In the genomic region with DNA sequence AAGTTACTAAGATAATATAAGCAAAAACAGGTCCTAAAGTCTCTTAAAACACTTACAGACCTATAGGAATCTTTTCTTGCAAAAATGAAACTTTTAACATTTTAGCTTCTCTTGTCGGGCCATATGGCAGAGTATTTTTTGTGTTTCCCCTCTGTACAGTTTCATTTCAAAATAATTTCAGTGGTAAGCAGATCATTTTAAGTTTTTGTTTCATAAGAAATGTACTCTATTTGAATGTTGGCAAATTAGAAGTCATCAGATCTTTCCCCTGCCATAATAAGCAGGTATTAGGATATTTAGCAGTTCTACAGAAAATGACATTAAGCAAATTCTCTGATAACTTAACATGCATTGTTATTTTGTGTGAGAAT, we compare ENCODE assay signal across 7 cellular contexts. TPM values are rescaled to one million over a fixed set of nuclear protein-coding genes. Genes with fewer than 3 reads are reported as not detected.
DNase-seq lines count a peak whose midpoint lies in the region; ATAC-seq and FAIRE-seq lines count a peak whose summit lies in the region.

No MANE protein-coding gene starts in this region.

- H3K27ac Mint-ChIP-seq in activated T-helper 2 cell treated with anti-CD3 and anti-CD28 coated beads, Interferon-gamma antibody, Interleukin-2, Interleukin-4, amounts not matched to agents 10 μg/mL and 5 μg/mL and 100 μg/mL, durations not matched to agents 14 hours and 24 hours and 36 hours: peak overlapping the region; percentile 89

- no peak for DNase-seq in activated T-helper 2 cell treated with anti-CD3 and anti-CD28 coated beads, Interferon-gamma antibody, Interleukin-2, Interleukin-4, amounts not matched to agents 10 μg/mL and 5 μg/mL and 100 μg/mL, durations not matched to agents 14 hours and 24 hours and 36 hours (ENCODE audit: low spot score)
- no peak for DNase-seq in GM19239 (ENCODE audit: insufficient read length, low spot score)
- no peak for DNase-seq in NCI-H226
- no peak for DNase-seq in NCI-H2196 (lab: John Stamatoyannopoulos, UW; ENCODE audit: unreplicated experiment)

- H3K27ac ChIP-seq in skeletal muscle tissue (ENCODE audit: low read depth, low read length): peak overlapping the region; percentile 50

- no peaks in the 10 kb centered on the region for H3K36me3 ChIP-seq in skeletal muscle tissue (ENCODE audit: control insufficient read depth in 3 of 3, insufficient read depth in 3 of 3, low read length in 3 of 3)

- peaks cover 9% of the 10 kb centered on the region for H3K36me3 Mint-ChIP-seq in activated T-helper 2 cell treated with anti-CD3 and anti-CD28 coated beads, Interferon-gamma antibody, Interleukin-2, Interleukin-4, amounts not matched to agents 10 μg/mL and 5 μg/mL and 100 μg/mL, durations not matched to agents 14 hours and 24 hours and 36 hours (ENCODE audit: low read depth)

- no peak overlapping the region for H3K9ac ChIP-seq in skeletal muscle tissue (ENCODE audit: low read depth in 1 of 3, low read length in 3 of 3)

- H3K4me1 ChIP-seq in skeletal muscle tissue (ENCODE audit: control insufficient read depth in 3 of 3, insufficient read depth in 3 of 3, low read length in 3 of 3): peaks cover 0 to 6% (median 0%) of the 10 kb centered on the region in 3 donors

- no peaks in the 10 kb centered on the region for H3K27me3 ChIP-seq in skeletal muscle tissue (ENCODE audit: control insufficient read depth in 3 of 3, insufficient read depth in 3 of 3, low read length in 3 of 3)

- H3K9me3 ChIP-seq in skeletal muscle tissue (ENCODE audit: control insufficient read depth in 3 of 3, low read length in 3 of 3): no peaks in the 10 kb centered on the region

- peak overlapping the region; percentile 73 for H3K4me3 Mint-ChIP-seq in activated T-helper 2 cell treated with anti-CD3 and anti-CD28 coated beads, Interferon-gamma antibody, Interleukin-2, Interleukin-4, amounts not matched to agents 10 μg/mL and 5 μg/mL and 100 μg/mL, durations not matched to agents 14 hours and 24 hours and 36 hours (ENCODE audit: low read depth)

- H3K4me3 ChIP-seq in skeletal muscle tissue (ENCODE audit: low read length in 3 of 3): no peak overlapping the region

- no peak for FAIRE-seq in GM19239 (lab: Jason Lieb, UNC)

- ATAC-seq in GM19035 (IDR thresholded peaks at IDR 0.05; ENCODE audit: unreplicated experiment) (peak; percentile 44), HG02840 (IDR thresholded peaks at IDR 0.05; ENCODE audit: low FRiP score, unreplicated experiment) (peak; percentile 30)

- H3K9me3 Mint-ChIP-seq in activated T-helper 2 cell treated with anti-CD3 and anti-CD28 coated beads, Interferon-gamma antibody, Interleukin-2, Interleukin-4, amounts not matched to agents 10 μg/mL and 5 μg/mL and 100 μg/mL, durations not matched to agents 14 hours and 24 hours and 36 hours: no peaks in the 10 kb centered on the region

- no peaks in the 10 kb centered on the region for H3K27me3 Mint-ChIP-seq in activated T-helper 2 cell treated with anti-CD3 and anti-CD28 coated beads, Interferon-gamma antibody, Interleukin-2, Interleukin-4, amounts not matched to agents 10 μg/mL and 5 μg/mL and 100 μg/mL, durations not matched to agents 14 hours and 24 hours and 36 hours (ENCODE audit: low read depth)

- peaks cover 32% of the 10 kb centered on the region for H3K4me1 Mint-ChIP-seq in activated T-helper 2 cell treated with anti-CD3 and anti-CD28 coated beads, Interferon-gamma antibody, Interleukin-2, Interleukin-4, amounts not matched to agents 10 μg/mL and 5 μg/mL and 100 μg/mL, durations not matched to agents 14 hours and 24 hours and 36 hours (ENCODE audit: low read depth)

- intact Hi-C loops in activated T-helper 2 cell treated with anti-CD3 and anti-CD28 coated beads, Interferon-gamma antibody, Interleukin-2, Interleukin-4, amounts not matched to agents 10 μg/mL and 5 μg/mL and 100 μg/mL, durations not matched to agents 14 hours and 24 hours and 36 hours (cut with micrococcal nuclease): loop anchor here (1.0 to 10.0 kb wide), 6 partner anchors 38 to 317 kb away; partner anchors contain the start of genes APOBEC4, COLGALT2 and RGL1

RNA-seq across cellular contexts. Expression of gene RGL1, which starts 37.9 kb away (rescaled TPM):
- 2.2 TPM in 2 replicates for total RNA-seq in activated T-helper 2 cell treated with anti-CD3 and anti-CD28 coated beads, Interferon-gamma antibody, Interleukin-2, Interleukin-4, amounts not matched to agents 10 μg/mL and 5 μg/mL and 100 μg/mL, durations not matched to agents 14 hours and 24 hours and 36 hours
- 28.2 TPM for total RNA-seq in skeletal muscle tissue
